In the genomic region with DNA sequence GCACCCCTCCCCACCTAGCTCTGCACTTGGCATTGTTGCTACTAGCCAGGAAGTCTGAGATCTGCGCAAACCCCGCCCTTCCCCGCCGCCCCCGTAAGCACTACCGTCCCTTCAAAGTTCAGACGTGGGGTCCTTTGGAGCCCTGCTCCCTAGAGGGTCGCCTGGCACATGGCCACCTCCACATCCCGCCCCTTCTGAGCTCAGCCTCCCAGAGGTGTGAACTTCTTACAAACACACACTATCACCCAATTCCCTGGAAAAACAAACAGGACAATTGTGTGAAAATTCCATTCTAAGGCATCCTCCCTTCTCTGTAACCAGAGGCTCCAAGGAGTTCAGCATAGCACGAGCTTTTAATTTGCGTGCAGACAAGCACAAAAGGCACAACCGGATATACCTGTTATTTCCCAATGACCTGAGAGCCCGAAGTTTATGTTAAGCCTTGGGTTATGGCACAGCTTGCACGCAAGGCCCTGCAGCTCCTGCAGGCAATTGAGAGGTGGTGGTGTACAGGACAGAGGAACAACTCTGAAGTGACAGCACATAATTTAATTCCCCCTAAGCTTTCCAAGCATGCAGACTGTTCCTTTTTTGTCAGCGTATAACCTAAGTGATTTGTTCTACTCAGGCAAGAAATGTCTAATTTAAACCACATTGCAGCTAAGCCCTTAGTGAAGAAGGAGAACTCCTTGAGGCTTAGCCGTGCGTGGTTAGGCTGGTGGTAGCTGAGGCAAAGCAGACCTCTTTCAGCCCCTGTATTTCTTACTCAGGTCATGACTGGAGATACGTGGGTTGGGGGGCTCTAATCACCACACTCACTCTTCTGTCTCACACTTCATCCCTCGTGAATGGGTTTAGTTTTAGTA, we compare ENCODE assay signal across 8 cellular contexts. TPM values are rescaled to one million over a fixed set of nuclear protein-coding genes. Genes with fewer than 3 reads are reported as not detected.
A peak's percentile ranks its signal among the peaks of the same experiment; 100 is the strongest.
DNase-seq lines count a peak whose midpoint lies in the region; ATAC-seq and TF ChIP-seq lines count a peak whose summit lies in the region.

No MANE protein-coding gene starts in this region.

- H3K4me3 Mint-ChIP-seq in effector memory CD8-positive, alpha-beta T cell, result no peak overlapping the region

- BruUV-seq in A673 (replicated peaks; lab: Mats Ljungman, UMichigan), result no TSS peak
- no TSS peak for BruUV-seq in Panc1 (replicated peaks; lab: Mats Ljungman, UMichigan)

- H3K4me1 Mint-ChIP-seq in effector memory CD8-positive, alpha-beta T cell (ENCODE audit: low read depth in 2 of 2), result peaks cover 5 to 7% of the 10 kb centered on the region in 2 donors

- H3K4me1 ChIP-seq in A673 (ENCODE audit: insufficient read depth, low read length, poor library complexity, severe bottlenecking) (peaks cover 69% of the 10 kb centered on the region), Panc1 (ENCODE audit: control insufficient read depth, insufficient read depth, low read length) (peaks cover 76% of the 10 kb centered on the region), uterus (peaks cover 3 to 8% of the 10 kb centered on the region in 2 donors), SJCRH30 (no peaks in the 10 kb centered on the region)

- no peak overlapping the region for H3K27ac Mint-ChIP-seq in effector memory CD8-positive, alpha-beta T cell

- in situ Hi-C loops in Panc1 (cut with HindIII; ENCODE audit: low pct_unique_long_range_greater_than_20kb, low sequenced_read_pairs), result no loop called here

- intact Hi-C loops in A673 (cut with micrococcal nuclease; ENCODE audit: unreplicated experiment), result no loop called here
- intact Hi-C loops in Panc1 (cut with micrococcal nuclease; ENCODE audit: unreplicated experiment), result no loop called here
- intact Hi-C loops in cardiac septum (cut with DNase I), result loop anchor here (5.0 kb wide), 1 partner anchor 91 kb away; no protein-coding TSS in a partner anchor
- intact Hi-C loops in uterus (cut with DNase I; ENCODE audit: low total_unique reads), result no loop called here

- no peak overlapping the region for H3K27ac ChIP-seq in A673 (ENCODE audit: low read depth, low read length, poor library complexity, severe bottlenecking)
- peak overlapping the region; percentile 98 for H3K27ac ChIP-seq in Panc1 (ENCODE audit: low read length)
- H3K27ac ChIP-seq in uterus, result peak overlapping the region; percentile 80 to 82
- no peak overlapping the region for H3K27ac ChIP-seq in SJCRH30

- H3K9me3 Mint-ChIP-seq in effector memory CD8-positive, alpha-beta T cell, result no peaks in the 10 kb centered on the region

- no peaks in the 10 kb centered on the region for H3K27me3 ChIP-seq in A673 (replicated peaks; ENCODE audit: insufficient read depth, low read depth, low read length, poor library complexity)
- H3K27me3 ChIP-seq in Panc1 (ENCODE audit: control insufficient read depth, insufficient read depth, low read length), result no peaks in the 10 kb centered on the region
- H3K27me3 ChIP-seq in uterus, result no peaks in the 10 kb centered on the region
- no peaks in the 10 kb centered on the region; the same call in 1 of the 2 replicates for H3K27me3 ChIP-seq in SJCRH30

- DNase-seq in A673 (ENCODE audit: low spot score), result peak; percentile 50
- no peak for DNase-seq in Panc1 (ENCODE audit: low read depth, low spot score)
- peak; percentile 86 for DNase-seq in cardiac septum (ENCODE audit: low spot score)
- DNase-seq in uterus, result no peak
- DNase-seq in NCI-H2081 (lab: John Stamatoyannopoulos, UW), result no peak
- no peak for DNase-seq in effector memory CD8-positive, alpha-beta T cell
- DNase-seq in SJCRH30, result no peak

- ATAC-seq in GM21447 (IDR thresholded peaks at IDR 0.05; ENCODE audit: unreplicated experiment) (peak; percentile 72), Panc1 (peak; percentile 80)
- ATAC-seq in effector memory CD8-positive, alpha-beta T cell (replicated peaks), result no peak

- peaks cover 80 to 84% of the 10 kb centered on the region in 2 donors for H3K27me3 Mint-ChIP-seq in effector memory CD8-positive, alpha-beta T cell

- TF ChIP-seq CTCF in A673 (conservative IDR thresholded peaks at IDR 0.05; ENCODE audit: low read depth, low read length) (no peak), Panc1 (IDR thresholded peaks at IDR 0.05) (no peak), uterus (IDR thresholded peaks at IDR 0.05) (no peak)

- no peaks in the 10 kb centered on the region for H3K36me3 Mint-ChIP-seq in effector memory CD8-positive, alpha-beta T cell (ENCODE audit: insufficient read depth)

- H3K4me3 ChIP-seq in A673 (ENCODE audit: low read depth, low read length, poor library complexity, severe bottlenecking) (no peak overlapping the region), Panc1 (ENCODE audit: low read depth in 2 of 2, low read length in 2 of 2) (peak overlapping the region; percentile 10 to 50), uterus (no peak overlapping the region), SJCRH30 (no peak overlapping the region)

- TF ChIP-seq POLR2A in uterus (IDR thresholded peaks at IDR 0.05), result no peak

- H3K9me3 ChIP-seq in A673 (ENCODE audit: low read depth, low read length, poor library complexity, severe bottlenecking), result no peaks in the 10 kb centered on the region
- no peaks in the 10 kb centered on the region for H3K9me3 ChIP-seq in Panc1 (ENCODE audit: control insufficient read depth, insufficient read depth, low read depth, low read length)
- no peaks in the 10 kb centered on the region for H3K9me3 ChIP-seq in uterus
- no peaks in the 10 kb centered on the region for H3K9me3 ChIP-seq in SJCRH30 (replicated peaks)

- CTCF ChIA-PET in A673 (lab: Charles Lee), result interaction anchor here (1.4 kb wide), 1 partner anchor 20 kb away, joined by 3 read pairs; no protein-coding TSS in a partner anchor
- CTCF ChIA-PET in Panc1 (lab: Charles Lee), result interaction anchor here (0.5 to 1.3 kb wide), 6 partner anchors 11 to 178 kb away, joined by 3 to 17 read pairs (median 9); no protein-coding TSS in a partner anchor

- H3K36me3 ChIP-seq in A673 (ENCODE audit: insufficient read depth, low read length, poor library complexity, severe bottlenecking) (no peaks in the 10 kb centered on the region), Panc1 (ENCODE audit: control insufficient read depth, insufficient read depth, low read length) (no peaks in the 10 kb centered on the region), uterus (no peaks in the 10 kb centered on the region), SJCRH30 (no peaks in the 10 kb centered on the region)

- POLR2A ChIA-PET in A673 (lab: Charles Lee; ENCODE audit: low non-redundant PET) (interaction anchor here (0.5 to 0.6 kb wide), 2 partner anchors 826 to 1331 kb away, joined by 3 read pairs; no protein-coding TSS in a partner anchor), Panc1 (lab: Charles Lee) (interaction anchor here (0.7 kb wide), 2 partner anchors 17 to 28 kb away, joined by 3 to 6 read pairs; no protein-coding TSS in a partner anchor)

RNA-seq across cellular contexts. Expression of a gene that starts 20.3 kb away (rescaled TPM):
- total RNA-seq in A673 (2021), result 0.92 and 3.0 TPM in 2 replicates
- 86.7 TPM for total RNA-seq in Panc1 (2021; ENCODE audit: unreplicated experiment)
- 142 TPM for polyA plus RNA-seq in Panc1 (2012; ENCODE audit: insufficient read length)
- 92.7 TPM for total RNA-seq in cardiac septum
- 100 to 1,000 TPM in 1 of 4 donors, 10 to 100 TPM in 3; 42.8 to 118 (median 54.5) TPM for total RNA-seq in uterus
- total RNA-seq in SJCRH30 (2014; rRNA removed; shearing (Covaris generic)), result not detected in 2 replicates

Comparison
In these comparisons a context has a peak if more than half of its experiments do, and no peak if none do; other contexts are left out.
1. DNase-seq: peak in A673 (single experiment) and cardiac septum (single experiment); none in Panc1 (single experiment), uterus (0 of 2), NCI-H2081 (0 of 2), effector memory CD8-positive, alpha-beta T cell (0 of 3) and SJCRH30 (0 of 2).
2. H3K27ac ChIP-seq: peak in Panc1 (single experiment) and uterus (2 of 2); none in A673 (single experiment) and SJCRH30 (single experiment).
3. H3K4me3 ChIP-seq: peak in Panc1 (2 of 2); none in A673 (single experiment), uterus (0 of 2) and SJCRH30 (single experiment).
4. RNA of a gene that starts 20.3 kb away (total RNA-seq): 92.7 TPM in cardiac septum (single experiment), 86.7 TPM in Panc1 (single experiment) and 42.8 to 118 TPM in uterus; 0.92 to 3.0 TPM in A673 and not detected in SJCRH30; every median in the first group is over 10 times any median in the second.